In genomic region chr6:25278557-25278913, GRCh38 we compare ENCODE assay signal across 8 cellular contexts. TPM values are rescaled to one million over a fixed set of nuclear protein-coding genes. Genes with fewer than 3 reads are reported as not detected.
DNase-seq lines count a peak whose midpoint lies in the region; ATAC-seq and TF ChIP-seq lines count a peak whose summit lies in the region.

No MANE protein-coding gene starts in this region.

- H3K4me3 ChIP-seq in HEK293 (ENCODE audit: low read depth, low read length) (peak overlapping the region; percentile 83), PC-3 (ENCODE audit: low read length) (peak overlapping the region; percentile 84), esophagus (ENCODE audit: low read depth in 1 of 2, low read length in 2 of 2) (peak overlapping the region; percentile 65 to 75), neutrophil (ENCODE audit: low read depth in 1 of 2, low read length in 1 of 2) (peak overlapping the region; percentile 57 to 69)

- H3K9me2 ChIP-seq in PC-3 (replicated peaks; ENCODE audit: low read length): no peaks in the 10 kb centered on the region

- H3K9me3 ChIP-seq in HEK293 (ENCODE audit: control insufficient read depth, insufficient read depth, low read depth, low read length): no peaks in the 10 kb centered on the region
- no peaks in the 10 kb centered on the region for H3K9me3 ChIP-seq in PC-3 (ENCODE audit: low read length)
- H3K9me3 ChIP-seq in esophagus (ENCODE audit: control insufficient read depth in 2 of 2, insufficient read depth in 1 of 2, low read depth in 1 of 2, low read length in 1 of 2): no peaks in the 10 kb centered on the region
- no peaks in the 10 kb centered on the region for H3K9me3 ChIP-seq in neutrophil

- H3K79me2 ChIP-seq in PC-3 (ENCODE audit: low read length): peaks cover 38% of the 10 kb centered on the region

- 4 to 5% methylated on average over 15 of the region's 15 CpGs for WGBS in esophagus, 2 donors

- POLR2A ChIA-PET in HEK293 (lab: Yijun Ruan, JAX) (interaction anchor here (1.2 to 2.3 kb wide), 11 partner anchors 13 to 212 kb away, joined by 3 to 24 read pairs (median 5); no protein-coding TSS in a partner anchor), PC-3 (lab: Charles Lee; ENCODE audit: unreplicated experiment) (interaction anchor here (0.5 to 0.6 kb wide), 3 partner anchors 46 to 175 kb away, joined by 3 read pairs; no protein-coding TSS in a partner anchor)

- BruUV-seq in PC-3 (replicated peaks; lab: Mats Ljungman, UMichigan): TSS peak; percentile 59

- TF ChIP-seq CTCF in HEK293 (tag by site-specific recombination; IDR thresholded peaks at IDR 0.05) (no peak), PC-3 (conservative IDR thresholded peaks at IDR 0.05; ENCODE audit: low read depth, low read length) (no peak), neutrophil (IDR thresholded peaks at IDR 0.05) (no peak)

- peak overlapping the region; percentile 80 for H2AFZ ChIP-seq in PC-3 (ENCODE audit: low read length)

- H3K27ac ChIP-seq in HEK293 (ENCODE audit: extremely low read depth, low read depth, low read length) (peak overlapping the region; percentile 89), PC-3 (ENCODE audit: low read length) (peak overlapping the region; percentile 67), esophagus (ENCODE audit: low read depth in 2 of 2, low read length in 1 of 2) (no peak overlapping the region), neutrophil (no peak overlapping the region)

- no peaks in the 10 kb centered on the region for H4K20me1 ChIP-seq in PC-3 (ENCODE audit: low read length)

- peak overlapping the region; percentile 87 for H3K4me2 ChIP-seq in PC-3 (ENCODE audit: low read length)

- H3K36me3 ChIP-seq in HEK293 (ENCODE audit: control insufficient read depth in 2 of 2, insufficient read depth in 1 of 2, low read length in 2 of 2) (no peaks in the 10 kb centered on the region), PC-3 (ENCODE audit: low read depth, low read length) (no peaks in the 10 kb centered on the region), esophagus (ENCODE audit: control insufficient read depth in 2 of 2, insufficient read depth in 2 of 2, low read length in 1 of 2) (no peaks in the 10 kb centered on the region), neutrophil (no peaks in the 10 kb centered on the region)

- CTCF ChIA-PET in HEK293 (lab: Yijun Ruan, JAX) (interaction anchor here (0.6 to 6.1 kb wide), 45 partner anchors 8 to 619 kb away, joined by 3 to 95 read pairs (median 4); no protein-coding TSS in a partner anchor), PC-3 (lab: Charles Lee) (interaction anchor here (0.7 to 3.0 kb wide), 6 partner anchors 13 to 277 kb away, joined by 3 to 35 read pairs (median 6); no protein-coding TSS in a partner anchor)

- peak; percentile 7 for ATAC-seq in GM18508 (IDR thresholded peaks at IDR 0.05; ENCODE audit: insufficient read depth, unreplicated experiment)
- ATAC-seq in PC-3: peak; percentile 19

- H3F3A ChIP-seq in PC-3 (ENCODE audit: low read length, unreplicated experiment): no peaks in the 10 kb centered on the region

- DNase-seq in PC-3 (no peak), DMS79 (lab: John Stamatoyannopoulos, UW) (no peak), COLO668 (lab: John Stamatoyannopoulos, UW; ENCODE audit: unreplicated experiment) (no peak)
- DNase-seq in activated CD8-positive, alpha-beta memory T cell treated with anti-CD3 and anti-CD28 coated beads for 24 hours: no peak

- peak overlapping the region; percentile 81 for H3K9ac ChIP-seq in PC-3 (ENCODE audit: low read length)

- no peaks in the 10 kb centered on the region for H3K27me3 ChIP-seq in PC-3 (ENCODE audit: low read length)
- no peaks in the 10 kb centered on the region for H3K27me3 ChIP-seq in esophagus (ENCODE audit: control insufficient read depth in 1 of 2, insufficient read depth in 2 of 2, low read length in 2 of 2)
- H3K27me3 ChIP-seq in neutrophil: peaks cover 64% of the 10 kb centered on the region

- peaks cover 15% of the 10 kb centered on the region for H3K4me1 ChIP-seq in HEK293 (ENCODE audit: control insufficient read depth, insufficient read depth, low read length)
- H3K4me1 ChIP-seq in PC-3 (ENCODE audit: insufficient read depth, low read length): peaks cover 28% of the 10 kb centered on the region
- peaks cover 0 to 6% of the 10 kb centered on the region in 2 donors for H3K4me1 ChIP-seq in esophagus (ENCODE audit: control insufficient read depth in 2 of 2, insufficient read depth in 2 of 2, low read length in 1 of 2)
- peaks cover 13 to 19% of the 10 kb centered on the region in 2 experiments for H3K4me1 ChIP-seq in neutrophil (ENCODE audit: control insufficient read depth in 1 of 2, insufficient read depth in 1 of 2, low read depth in 1 of 2, low read length in 1 of 2)

- intact Hi-C loops in PC-3 (cut with micrococcal nuclease): loop anchor here (1.0 to 10.0 kb wide), 4 partner anchors 55 to 278 kb away; no protein-coding TSS in a partner anchor

TF ChIP-seq in HEK293, 187 proteins besides CTCF, POLR2A, EP300 and RAD21:
- TF ChIP-seq ZNF530 (tag by site-specific recombination; IDR thresholded peaks at IDR 0.05; ENCODE audit: low read depth) (no peak), ZBTB17 (tag by site-specific recombination; IDR thresholded peaks at IDR 0.05) (peak; percentile 28; the same call in 1 of the 2 replicates), ZNF335 (tag by site-specific recombination; conservative IDR thresholded peaks at IDR 0.05) (peak; percentile 81), ZNF510 (tag by site-specific recombination; IDR thresholded peaks at IDR 0.05; ENCODE audit: insufficient replicate concordance) (peak; percentile 34)

RNA-seq across cellular contexts. Expression of gene CARMIL1, which starts 0.6 kb away (rescaled TPM):
- total RNA-seq in PC-3 (2014; rRNA removed): 17.0 and 22.0 TPM in 2 replicates
- polyA plus RNA-seq in esophagus: 1 to 10 TPM; 6.9 to 9.5 TPM

Comparison
In these comparisons a context has a peak if more than half of its experiments do, and no peak if none do; other contexts are left out.
1. H3K27ac ChIP-seq: peak in HEK293 (single experiment) and PC-3 (single experiment); none in esophagus (0 of 2) and neutrophil (single experiment).
2. Peak in every context shown above with its lines, with median percentiles within 50 percentile points of each other: H3K4me3 ChIP-seq.